In genomic region chr18:49725809-49726514, GRCh38 we compare ENCODE assay signal across 11 cellular contexts.
DNase-seq lines count a peak whose midpoint lies in the region; ATAC-seq and TF ChIP-seq lines count a peak whose summit lies in the region.
"Had no signal": no experiment of that assay in that cellular context is flagged by ENCODE, and none has a peak within 500 bp of the region (broad histone marks: within the 10 kb centered on the region; RNA-seq: fewer than 3 reads in every experiment).

No MANE protein-coding gene starts in this region.

- no peaks in the 10 kb centered on the region for H3K27me3 ChIP-seq in ectodermal cell (ENCODE audit: control insufficient read depth, insufficient read depth, low read length, poor library complexity, severe bottlenecking)
- H3K27me3 ChIP-seq in lung (ENCODE audit: control insufficient read depth, insufficient read depth), result no peaks in the 10 kb centered on the region
- no peaks in the 10 kb centered on the region for H3K27me3 ChIP-seq in CD4-positive, alpha-beta T cell (ENCODE audit: control insufficient read depth, insufficient read depth, low read length)

- no peak overlapping the region for H3K4me3 Mint-ChIP-seq in CD4-positive, alpha-beta T cell
- no peak overlapping the region for H3K4me3 Mint-ChIP-seq in natural killer cell treated with Interleukin-12 subunit alpha and Interleukin-12 subunit beta and Interleukin-15 and Interleukin-18, amount 100 ng/mL, for 72 hours
- H3K4me3 Mint-ChIP-seq: B cell; stimulated activated naive CD8-positive, alpha-beta T cell treated with anti-CD3 and anti-CD28 coated beads, Interleukin-15, Interleukin-2, amounts not matched to agents 100 ng/mL and 50 ng/mL, for 24 hours had no signal

- no peaks in the 10 kb centered on the region for H3K36me3 Mint-ChIP-seq in CD4-positive, alpha-beta T cell (ENCODE audit: low read depth)
- H3K36me3 Mint-ChIP-seq in natural killer cell treated with Interleukin-12 subunit alpha and Interleukin-12 subunit beta and Interleukin-15 and Interleukin-18, amount 100 ng/mL, for 72 hours, result no peaks in the 10 kb centered on the region

- no peak overlapping the region for H3K27ac Mint-ChIP-seq in CD4-positive, alpha-beta T cell
- H3K27ac Mint-ChIP-seq in natural killer cell treated with Interleukin-12 subunit alpha and Interleukin-12 subunit beta and Interleukin-15 and Interleukin-18, amount 100 ng/mL, for 72 hours, result no peak overlapping the region
- H3K27ac Mint-ChIP-seq: B cell; stimulated activated naive CD8-positive, alpha-beta T cell treated with anti-CD3 and anti-CD28 coated beads, Interleukin-15, Interleukin-2, amounts not matched to agents 100 ng/mL and 50 ng/mL, for 24 hours had no signal

- H3K4me1 Mint-ChIP-seq in CD4-positive, alpha-beta T cell (ENCODE audit: low read depth), result no peaks in the 10 kb centered on the region
- H3K4me1 Mint-ChIP-seq in natural killer cell treated with Interleukin-12 subunit alpha and Interleukin-12 subunit beta and Interleukin-15 and Interleukin-18, amount 100 ng/mL, for 72 hours (ENCODE audit: low read depth in 2 of 2), result peaks cover 8 to 10% of the 10 kb centered on the region in 2 donors
- H3K4me1 Mint-ChIP-seq: B cell had no signal

- ATAC-seq in lung (ENCODE audit: insufficient read depth, low FRiP score) (no peak), GM21447 (IDR thresholded peaks at IDR 0.05; ENCODE audit: unreplicated experiment) (no peak)
- ATAC-seq in CD4-positive, alpha-beta T cell (ENCODE audit: poor library complexity), result no peak
- ATAC-seq in natural killer cell treated with Interleukin-12 subunit alpha and Interleukin-12 subunit beta and Interleukin-15 and Interleukin-18, amount 100 ng/mL, for 72 hours, result no peak

- no peaks in the 10 kb centered on the region for H3K36me3 ChIP-seq in ectodermal cell (ENCODE audit: control insufficient read depth, insufficient read depth, low read length)
- H3K36me3 ChIP-seq in lung (ENCODE audit: control insufficient read depth in 2 of 2, insufficient read depth in 2 of 2, low read length in 2 of 2), result no peaks in the 10 kb centered on the region

- intact Hi-C loops in CD4-positive, alpha-beta T cell (cut with DNase I, micrococcal nuclease), result no loop called here

- H3K9me3 ChIP-seq in ectodermal cell (ENCODE audit: control insufficient read depth, low read length), result no peaks in the 10 kb centered on the region
- no peaks in the 10 kb centered on the region for H3K9me3 ChIP-seq in lung (ENCODE audit: control insufficient read depth in 2 of 2, insufficient read depth in 1 of 2, low read length in 1 of 2)
- no peaks in the 10 kb centered on the region for H3K9me3 ChIP-seq in CD4-positive, alpha-beta T cell (ENCODE audit: control insufficient read depth, low read length)

- no peaks in the 10 kb centered on the region for H3K9me3 Mint-ChIP-seq in CD4-positive, alpha-beta T cell
- H3K9me3 Mint-ChIP-seq in natural killer cell treated with Interleukin-12 subunit alpha and Interleukin-12 subunit beta and Interleukin-15 and Interleukin-18, amount 100 ng/mL, for 72 hours, result no peaks in the 10 kb centered on the region
- H3K9me3 Mint-ChIP-seq: stimulated activated naive CD8-positive, alpha-beta T cell treated with anti-CD3 and anti-CD28 coated beads, Interleukin-15, Interleukin-2, amounts not matched to agents 100 ng/mL and 50 ng/mL, for 24 hours had no signal

- CTCF ChIA-PET in CD4-positive, alpha-beta T cell (lab: Charles Lee), result interaction anchor here (0.7 kb wide), 1 partner anchor 84 kb away, joined by 3 read pairs; no protein-coding TSS in a partner anchor

- peaks cover 9% of the 10 kb centered on the region for H3K27me3 Mint-ChIP-seq in CD4-positive, alpha-beta T cell
- peaks cover 11 to 14% of the 10 kb centered on the region in 2 donors for H3K27me3 Mint-ChIP-seq in natural killer cell treated with Interleukin-12 subunit alpha and Interleukin-12 subunit beta and Interleukin-15 and Interleukin-18, amount 100 ng/mL, for 72 hours

- DNase-seq in A172 (ENCODE audit: low spot score), result peak; percentile 91
- peak; percentile 87 for DNase-seq in LoVo (ENCODE audit: low spot score)
- peak; percentile 51 for DNase-seq in lung (ENCODE audit: low spot score)
- no peak for DNase-seq in CD4-positive, alpha-beta T cell
- DNase-seq in DMS53 treated with DMSO at 0.1 percent for 48 hours (lab: John Stamatoyannopoulos, UW; ENCODE audit: unreplicated experiment), result no peak
- no peak for DNase-seq in natural killer cell treated with Interleukin-12 subunit alpha and Interleukin-12 subunit beta and Interleukin-15 and Interleukin-18, amount 100 ng/mL, for 72 hours (ENCODE audit: low spot score)

- H3K4me1 ChIP-seq in ectodermal cell (ENCODE audit: control insufficient read depth, insufficient read depth, low read length) (peaks cover 5% of the 10 kb centered on the region), lung (ENCODE audit: control insufficient read depth in 2 of 2, insufficient read depth in 2 of 2, low read length in 2 of 2) (peaks cover 0 to 6% of the 10 kb centered on the region in 2 donors)

- POLR2A ChIA-PET in CD4-positive, alpha-beta T cell (lab: Charles Lee), result interaction anchor here (0.7 kb wide), 2 partner anchors 16 to 59 kb away, joined by 3 read pairs; no protein-coding TSS in a partner anchor

- peak overlapping the region; percentile 79 for H3K27ac ChIP-seq in ectodermal cell (ENCODE audit: insufficient read depth, low read depth, low read length, poor library complexity, severe bottlenecking)
- peak overlapping the region in 1 of 2 donors; percentile 32 for H3K27ac ChIP-seq in lung (ENCODE audit: low read depth in 1 of 2, low read length in 1 of 2)
- H3K27ac ChIP-seq in CD4-positive, alpha-beta T cell (ENCODE audit: low read depth, low read length), result no peak overlapping the region
- H3K27ac ChIP-seq: VCaP had no signal

- TF ChIP-seq CTCF in lung (IDR thresholded peaks at IDR 0.05; ENCODE audit: control extremely low read depth, extremely low read depth), result no peak
- no peak for TF ChIP-seq CTCF in CD4-positive, alpha-beta T cell (IDR thresholded peaks at IDR 0.05)

- H3K4me3 ChIP-seq in ectodermal cell (ENCODE audit: insufficient read depth, low read depth, low read length), result no peak overlapping the region
- H3K4me3 ChIP-seq in lung, result no peak overlapping the region

- 22 to 29% methylated on average over 8 to 9 of the region's 9 CpGs for WGBS in ectodermal cell, 2 experiments
- WGBS in lung, 2 donors, result 52 to 66% methylated on average over 9 of the region's 9 CpGs

Comparison
In these comparisons a context has a peak if more than half of its experiments do, and no peak if none do; other contexts are left out.
1. DNase-seq: peak in A172 (single experiment), LoVo (single experiment) and lung (single experiment); none in CD4-positive, alpha-beta T cell (0 of 10), DMS53 treated with DMSO at 0.1 percent for 48 hours (single experiment) and natural killer cell treated with Interleukin-12 subunit alpha and Interleukin-12 subunit beta and Interleukin-15 and Interleukin-18, amount 100 ng/mL, for 72 hours (single experiment).